10 cellular contexts compared by ENCODE assay signal in genomic region chr1:218674280-218674773, GRCh38.
DNase-seq lines count a peak whose midpoint lies in the region; ATAC-seq, FAIRE-seq and TF ChIP-seq lines count a peak whose summit lies in the region.
"Had no signal": no experiment of that assay in that cellular context is flagged by ENCODE, and none has a peak within 500 bp of the region (broad histone marks: within the 10 kb centered on the region; RNA-seq: fewer than 3 reads in every experiment).

No MANE protein-coding gene starts in this region.

- no peak for ATAC-seq in GM18520 (IDR thresholded peaks at IDR 0.05; ENCODE audit: unreplicated experiment)

- in situ Hi-C loops in astrocyte of the cerebellum (cut with HindIII; ENCODE audit: low sequenced_read_pairs), result no loop called here

- H3K9ac ChIP-seq in keratinocyte (ENCODE audit: control insufficient read depth, extremely low read depth, insufficient read depth, low read length), result no peak overlapping the region

- TF ChIP-seq CTCF in astrocyte of the cerebellum (IDR thresholded peaks at IDR 0.05; ENCODE audit: low read depth, low read length, missing control alignments) (no peak), keratinocyte (optimal IDR thresholded peaks at IDR 0.05 in 1 of 3, IDR thresholded peaks at IDR 0.05 in 1 of 3, conservative IDR thresholded peaks at IDR 0.05 in 1 of 3; ENCODE audit: extremely low read depth in 1 of 3, insufficient read depth in 2 of 3, low read length in 3 of 3) (no peak), esophagus muscularis mucosa (IDR thresholded peaks at IDR 0.05) (no peak)

- no peak for FAIRE-seq in keratinocyte (lab: Jason Lieb, UNC)

- 35% methylated on average over 9 of the region's 9 CpGs for WGBS in urinary bladder
- 58% methylated on average over 7 of the region's 9 CpGs for WGBS in esophagus muscularis mucosa

- no peaks in the 10 kb centered on the region for H3K79me2 ChIP-seq in keratinocyte (ENCODE audit: control insufficient read depth, insufficient read depth, low read length)

- no peaks in the 10 kb centered on the region for H4K20me1 ChIP-seq in keratinocyte (ENCODE audit: control insufficient read depth, extremely low read depth, insufficient read depth, low read length)

- H3K4me3 ChIP-seq in astrocyte of the cerebellum (ENCODE audit: low read depth, low read length) (no peak overlapping the region), keratinocyte (ENCODE audit: control insufficient read depth in 2 of 3, extremely low read depth in 1 of 3, insufficient read depth in 2 of 3, low read depth in 1 of 3, low read length in 3 of 3) (no peak overlapping the region), urinary bladder (ENCODE audit: low read depth, low read length) (peak overlapping the region; percentile 17), esophagus muscularis mucosa (peak overlapping the region in 1 of 4 donors; percentile 13)

- H2AFZ ChIP-seq in keratinocyte (ENCODE audit: control insufficient read depth, low read length), result peak overlapping the region; percentile 39

- no peak for TF ChIP-seq POLR2A in esophagus muscularis mucosa (IDR thresholded peaks at IDR 0.05; ENCODE audit: low read depth)

- dilution Hi-C loops in keratinocyte (cut with MboI; ENCODE audit: extremely low pct_ligation_motif_present, low sequenced_read_pairs), result no loop called here

- DNase-seq in SIG-M5 treated with dmso at 0.1 percent for 504 hours (lab: John Stamatoyannopoulos, UW; ENCODE audit: unreplicated experiment) (peak; percentile 23), SIG-M5 (lab: John Stamatoyannopoulos, UW) (no peak), astrocyte of the cerebellum (ENCODE audit: low read depth) (peak; percentile 92), keratinocyte (ENCODE audit: low read depth, low spot score) (no peak), esophagus muscularis mucosa (ENCODE audit: extremely low spot score) (no peak), GM19238 (ENCODE audit: insufficient read length, low spot score) (no peak)
- DNase-seq: CD4-positive, CD25-positive, alpha-beta regulatory T cell; stimulated activated CD4-positive, alpha-beta T cell treated with anti-CD3 and anti-CD28 coated beads, Interleukin-1b, Interleukin-23, amount 100 ng/mL, for 48 hours had no signal

- H3K9me3 ChIP-seq in keratinocyte (ENCODE audit: control insufficient read depth, low read depth, low read length) (no peaks in the 10 kb centered on the region), esophagus muscularis mucosa (no peaks in the 10 kb centered on the region)

- H3K4me2 ChIP-seq in keratinocyte (ENCODE audit: control insufficient read depth, extremely low read depth, insufficient read depth, low read depth, low read length), result no peak overlapping the region

- H3K36me3 ChIP-seq in keratinocyte (ENCODE audit: control insufficient read depth in 2 of 2, extremely low read depth in 1 of 2, insufficient read depth in 2 of 2, low read length in 2 of 2) (no peaks in the 10 kb centered on the region), urinary bladder (ENCODE audit: insufficient read depth) (no peaks in the 10 kb centered on the region), esophagus muscularis mucosa (no peaks in the 10 kb centered on the region)

- no peaks in the 10 kb centered on the region for H3K9me1 ChIP-seq in keratinocyte (ENCODE audit: control insufficient read depth, extremely low read depth, insufficient read depth, low read length)

- intact Hi-C loops in esophagus muscularis mucosa (cut with DNase I), result no loop called here

- H3K27ac ChIP-seq in keratinocyte (ENCODE audit: control insufficient read depth, insufficient read depth, low read length) (no peak overlapping the region), urinary bladder (ENCODE audit: low read depth) (no peak overlapping the region), esophagus muscularis mucosa (replicated peaks in 1 of 4) (no peak overlapping the region)

- TF ChIP-seq EP300 in esophagus muscularis mucosa (IDR thresholded peaks at IDR 0.05), result no peak

- peaks cover 18% of the 10 kb centered on the region for H3K4me1 ChIP-seq in keratinocyte (ENCODE audit: control insufficient read depth, extremely low read depth, insufficient read depth, low read length)
- H3K4me1 ChIP-seq in urinary bladder (ENCODE audit: insufficient read depth), result no peaks in the 10 kb centered on the region
- H3K4me1 ChIP-seq in esophagus muscularis mucosa, result peaks cover 0 to 13% (median 4%) of the 10 kb centered on the region in 4 donors

- H3K27me3 ChIP-seq in keratinocyte (ENCODE audit: control insufficient read depth, extremely low read depth, insufficient read depth, low read length) (no peaks in the 10 kb centered on the region), esophagus muscularis mucosa (no peaks in the 10 kb centered on the region)

Comparison
In these comparisons a context has a peak if more than half of its experiments do, and no peak if none do; other contexts are left out.
1. DNase-seq: peak in SIG-M5 treated with dmso at 0.1 percent for 504 hours (single experiment) and astrocyte of the cerebellum (single experiment); none in SIG-M5 (single experiment), keratinocyte (single experiment), esophagus muscularis mucosa (single experiment) and GM19238 (single experiment).